Comparison of ENCODE assay signal across 7 cellular contexts in genomic region chr18:30572214-30572613, GRCh38.
"Had no signal": no experiment of that assay in that cellular context is flagged by ENCODE, and none has a peak within 500 bp of the region (broad histone marks: within the 10 kb centered on the region; RNA-seq: fewer than 3 reads in every experiment).

No MANE protein-coding gene starts in this region.

- H3K27ac ChIP-seq: HL-60 had no signal

- H3K4me3 ChIP-seq: K562 had no signal

- FAIRE-seq: HepG2, HTR-8/SVneo, K562 had no signal

- ATAC-seq: HepG2, K562 had no signal

- DNase-seq: IMR-90, KBM-7, KG1 had no signal
